In genomic region chr1:6460349-6461236, GRCh38 we compare ENCODE assay signal across 9 cellular contexts. TPM values are rescaled to one million over a fixed set of nuclear protein-coding genes. Genes with fewer than 3 reads are reported as not detected.
DNase-seq lines count a peak whose midpoint lies in the region; ATAC-seq and TF ChIP-seq lines count a peak whose summit lies in the region.
"Had no signal": no experiment of that assay in that cellular context is flagged by ENCODE, and none has a peak within 500 bp of the region (broad histone marks: within the 10 kb centered on the region; RNA-seq: fewer than 3 reads in every experiment).

No MANE protein-coding gene starts in this region.

- peak overlapping the region; percentile 81 for H3K4me3 Mint-ChIP-seq in activated T-helper 2 cell treated with anti-CD3 and anti-CD28 coated beads, Interferon-gamma antibody, Interleukin-2, Interleukin-4, amounts not matched to agents 10 μg/mL and 5 μg/mL and 100 μg/mL, durations not matched to agents 14 hours and 24 hours and 36 hours (ENCODE audit: low read depth)
- peak overlapping the region; percentile 43 for H3K4me3 Mint-ChIP-seq in mesothelial cell of epicardium

- peaks cover 13% of the 10 kb centered on the region for H3K27me3 Mint-ChIP-seq in activated T-helper 2 cell treated with anti-CD3 and anti-CD28 coated beads, Interferon-gamma antibody, Interleukin-2, Interleukin-4, amounts not matched to agents 10 μg/mL and 5 μg/mL and 100 μg/mL, durations not matched to agents 14 hours and 24 hours and 36 hours (ENCODE audit: low read depth)
- H3K27me3 Mint-ChIP-seq in mesothelial cell of epicardium (ENCODE audit: low read depth), result no peaks in the 10 kb centered on the region

- H4K20me1 ChIP-seq in OCI-LY1 (ENCODE audit: insufficient read depth, low read length), result no peaks in the 10 kb centered on the region

- H2AFZ ChIP-seq in OCI-LY1 (ENCODE audit: low read length), result no peak overlapping the region

- peak overlapping the region; percentile 87 for H3K27ac Mint-ChIP-seq in activated T-helper 2 cell treated with anti-CD3 and anti-CD28 coated beads, Interferon-gamma antibody, Interleukin-2, Interleukin-4, amounts not matched to agents 10 μg/mL and 5 μg/mL and 100 μg/mL, durations not matched to agents 14 hours and 24 hours and 36 hours
- no peak overlapping the region for H3K27ac Mint-ChIP-seq in mesothelial cell of epicardium

- ATAC-seq in HG03175 (IDR thresholded peaks at IDR 0.05; ENCODE audit: unreplicated experiment), result no peak

- 64% methylated on average over 47 of the region's 47 CpGs for WGBS in prostate gland

- peaks cover 42% of the 10 kb centered on the region for H3K36me3 Mint-ChIP-seq in activated T-helper 2 cell treated with anti-CD3 and anti-CD28 coated beads, Interferon-gamma antibody, Interleukin-2, Interleukin-4, amounts not matched to agents 10 μg/mL and 5 μg/mL and 100 μg/mL, durations not matched to agents 14 hours and 24 hours and 36 hours (ENCODE audit: low read depth)
- H3K36me3 Mint-ChIP-seq in mesothelial cell of epicardium, result peaks cover 12% of the 10 kb centered on the region

- no peaks in the 10 kb centered on the region for H3K9me3 ChIP-seq in OCI-LY1 (ENCODE audit: low read length)
- no peaks in the 10 kb centered on the region for H3K9me3 ChIP-seq in prostate gland

- H3K36me3 ChIP-seq in OCI-LY1 (ENCODE audit: insufficient read depth, low read length) (no peaks in the 10 kb centered on the region), prostate gland (no peaks in the 10 kb centered on the region)

- H3K4me3 ChIP-seq in OCI-LY1 (ENCODE audit: low read depth, low read length, poor library complexity, severe bottlenecking) (no peak overlapping the region), prostate gland (no peak overlapping the region)

- H3K4me2 ChIP-seq in OCI-LY1 (ENCODE audit: low read length), result peak overlapping the region; percentile 42; the same call in 1 of the 2 replicates

- H3K27ac ChIP-seq in OCI-LY1 (ENCODE audit: low read depth, low read length, poor library complexity, severe bottlenecking) (no peak overlapping the region), prostate gland (no peak overlapping the region)

- H3K79me2 ChIP-seq in OCI-LY1 (ENCODE audit: insufficient read depth, low read length), result no peaks in the 10 kb centered on the region

- H3K27me3 ChIP-seq in OCI-LY1 (ENCODE audit: insufficient read depth, low read length), result 0 out of 2 replicates have a peak, but pooled peaks cover 13% of the 10 kb centered on the region
- no peaks in the 10 kb centered on the region for H3K27me3 ChIP-seq in prostate gland (replicated peaks; ENCODE audit: insufficient read depth)

- H3K9me3 Mint-ChIP-seq in activated T-helper 2 cell treated with anti-CD3 and anti-CD28 coated beads, Interferon-gamma antibody, Interleukin-2, Interleukin-4, amounts not matched to agents 10 μg/mL and 5 μg/mL and 100 μg/mL, durations not matched to agents 14 hours and 24 hours and 36 hours, result no peaks in the 10 kb centered on the region
- no peaks in the 10 kb centered on the region for H3K9me3 Mint-ChIP-seq in mesothelial cell of epicardium

- no peaks in the 10 kb centered on the region for H3K9me2 ChIP-seq in OCI-LY1 (ENCODE audit: low read depth, low read length)

- intact Hi-C loops in activated T-helper 2 cell treated with anti-CD3 and anti-CD28 coated beads, Interferon-gamma antibody, Interleukin-2, Interleukin-4, amounts not matched to agents 10 μg/mL and 5 μg/mL and 100 μg/mL, durations not matched to agents 14 hours and 24 hours and 36 hours (cut with micrococcal nuclease), result no loop called here
- intact Hi-C loops in prostate gland (cut with DNase I), result no loop called here

- H3K9ac ChIP-seq in OCI-LY1 (ENCODE audit: low read length), result no peak overlapping the region

- H3F3A ChIP-seq in OCI-LY1 (ENCODE audit: insufficient read depth, low read length), result no peaks in the 10 kb centered on the region

- no peak for TF ChIP-seq CTCF in OCI-LY1 (IDR thresholded peaks at IDR 0.05; ENCODE audit: low read length)
- no peak for TF ChIP-seq CTCF in mesothelial cell of epicardium (IDR thresholded peaks at IDR 0.05; ENCODE audit: unreplicated experiment)
- no peak for TF ChIP-seq CTCF in prostate gland (IDR thresholded peaks at IDR 0.05)

- peak; percentile 80 for DNase-seq in activated T-helper 2 cell treated with anti-CD3 and anti-CD28 coated beads, Interferon-gamma antibody, Interleukin-2, Interleukin-4, amounts not matched to agents 10 μg/mL and 5 μg/mL and 100 μg/mL, durations not matched to agents 14 hours and 24 hours and 36 hours (ENCODE audit: low spot score)
- DNase-seq in mesothelial cell of epicardium (ENCODE audit: low spot score in 2 of 2, unreplicated experiment in 2 of 2) (no peak), D341Med (ENCODE audit: low spot score) (no peak), prostate gland (ENCODE audit: low spot score) (no peak), ecto neural progenitor cell (ENCODE audit: low spot score) (no peak)
- DNase-seq in stimulated activated naive CD4-positive, alpha-beta T cell treated with Interleukin-2 at 50 U/mL for 16 hours (lab: John Stamatoyannopoulos, UW), result peak; percentile 92
- DNase-seq: mammary epithelial cell had no signal

- no peak for TF ChIP-seq POLR2A in prostate gland (IDR thresholded peaks at IDR 0.05)

- H3K4me1 Mint-ChIP-seq in activated T-helper 2 cell treated with anti-CD3 and anti-CD28 coated beads, Interferon-gamma antibody, Interleukin-2, Interleukin-4, amounts not matched to agents 10 μg/mL and 5 μg/mL and 100 μg/mL, durations not matched to agents 14 hours and 24 hours and 36 hours (ENCODE audit: low read depth), result peaks cover 38% of the 10 kb centered on the region
- H3K4me1 Mint-ChIP-seq in mesothelial cell of epicardium, result peaks cover 14% of the 10 kb centered on the region

- H3K4me1 ChIP-seq in OCI-LY1 (ENCODE audit: insufficient read depth, low read length, severe bottlenecking) (peaks cover 11% of the 10 kb centered on the region), prostate gland (replicated peaks) (no peaks in the 10 kb centered on the region)

RNA-seq across cellular contexts. Expression of gene TNFRSF25, which starts 5.4 kb away (rescaled TPM):
- total RNA-seq in activated T-helper 2 cell treated with anti-CD3 and anti-CD28 coated beads, Interferon-gamma antibody, Interleukin-2, Interleukin-4, amounts not matched to agents 10 μg/mL and 5 μg/mL and 100 μg/mL, durations not matched to agents 14 hours and 24 hours and 36 hours, result 88.0 and 89.7 TPM in 2 replicates
- 38.9 to 41.6 TPM (median 39.4 TPM) in 3 replicates for total RNA-seq in mesothelial cell of epicardium
- 10 to 100 TPM; 15.2 to 22.7 TPM for total RNA-seq in prostate gland

RNA-seq across cellular contexts. Expression of gene PLEKHG5, which starts 30.9 kb away (rescaled TPM):
- total RNA-seq in activated T-helper 2 cell treated with anti-CD3 and anti-CD28 coated beads, Interferon-gamma antibody, Interleukin-2, Interleukin-4, amounts not matched to agents 10 μg/mL and 5 μg/mL and 100 μg/mL, durations not matched to agents 14 hours and 24 hours and 36 hours, result 1.1 and 1.6 TPM in 2 replicates
- total RNA-seq in mesothelial cell of epicardium, result 49.3 to 51.2 TPM (median 50.7 TPM) in 3 replicates
- 10 to 100 TPM; 11.6 to 21.4 TPM for total RNA-seq in prostate gland

RNA-seq across cellular contexts. Expression of gene ESPN, which starts 36.0 kb away (rescaled TPM):
- total RNA-seq in activated T-helper 2 cell treated with anti-CD3 and anti-CD28 coated beads, Interferon-gamma antibody, Interleukin-2, Interleukin-4, amounts not matched to agents 10 μg/mL and 5 μg/mL and 100 μg/mL, durations not matched to agents 14 hours and 24 hours and 36 hours, result 0.87 and 1.0 TPM in 2 replicates
- total RNA-seq in mesothelial cell of epicardium, result 1.2 to 1.6 TPM (median 1.4 TPM) in 3 replicates
- total RNA-seq in prostate gland, result 100 to 1,000 TPM in 1 of 2 donors, 10 to 100 TPM in 1; 19.7 to 257 TPM

RNA-seq across cellular contexts. Expression of gene HES2, which starts 40.9 kb away (rescaled TPM):
- 0.21 and 0.51 TPM in 2 replicates for total RNA-seq in activated T-helper 2 cell treated with anti-CD3 and anti-CD28 coated beads, Interferon-gamma antibody, Interleukin-2, Interleukin-4, amounts not matched to agents 10 μg/mL and 5 μg/mL and 100 μg/mL, durations not matched to agents 14 hours and 24 hours and 36 hours
- total RNA-seq in mesothelial cell of epicardium (0.90 to 1.1 TPM (median 0.98 TPM) in 3 replicates), prostate gland (10 to 100 TPM in 1 of 2 donors, 1 to 10 TPM in 1; 2.2 to 13.4 TPM)

Comparison
In these comparisons a context has a peak if more than half of its experiments do, and no peak if none do; other contexts are left out.
1. DNase-seq: peak in activated T-helper 2 cell treated with anti-CD3 and anti-CD28 coated beads, Interferon-gamma antibody, Interleukin-2, Interleukin-4, amounts not matched to agents 10 μg/mL and 5 μg/mL and 100 μg/mL, durations not matched to agents 14 hours and 24 hours and 36 hours (single experiment) and stimulated activated naive CD4-positive, alpha-beta T cell treated with Interleukin-2 at 50 U/mL for 16 hours (single experiment); none in mesothelial cell of epicardium (0 of 2), D341Med (single experiment), prostate gland (single experiment) and ecto neural progenitor cell (single experiment).